8 cellular contexts compared by ENCODE assay signal in the genomic region with DNA sequence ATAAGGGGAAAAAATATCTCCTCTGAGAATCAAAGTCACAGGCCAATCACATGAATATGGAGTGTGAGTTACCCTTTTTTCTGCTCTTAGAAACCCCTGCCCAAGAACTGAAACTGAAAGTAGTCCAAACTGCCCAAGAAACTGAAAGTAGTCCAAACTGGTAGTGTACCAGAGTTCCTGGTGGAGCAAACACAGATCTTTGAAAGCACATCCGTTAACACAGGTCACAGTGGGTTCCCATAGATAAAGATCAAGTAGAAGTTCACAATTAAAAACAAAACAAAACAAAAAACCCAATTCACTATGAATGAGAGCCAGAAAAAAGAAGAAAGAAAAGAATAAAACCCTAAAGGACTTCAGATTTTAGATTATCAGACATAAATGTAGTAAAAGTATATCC.
A peak's percentile ranks its signal among the peaks of the same experiment; 100 is the strongest.
DNase-seq lines count a peak whose midpoint lies in the region; ATAC-seq and TF ChIP-seq lines count a peak whose summit lies in the region.

No MANE protein-coding gene starts in this region.

- DNase-seq in Calu3 (peak; percentile 8), left lobe of liver (ENCODE audit: low spot score) (no peak), HT-29 (ENCODE audit: low spot score) (no peak), lower leg skin (ENCODE audit: low spot score in 2 of 2) (no peak), DMS153 treated with DMSO at 0.1 percent for 48 hours (lab: John Stamatoyannopoulos, UW; ENCODE audit: unreplicated experiment) (no peak)

- TF ChIP-seq CTCF in Calu3 (IDR thresholded peaks at IDR 0.05; ENCODE audit: unreplicated experiment) (no peak), lower leg skin (IDR thresholded peaks at IDR 0.05) (no peak)

- H3K27ac Mint-ChIP-seq in Calu3 (ENCODE audit: unreplicated experiment), result peak overlapping the region; percentile 2
- peak overlapping the region; percentile 19 for H3K27ac Mint-ChIP-seq in activated T-helper 17 cell treated with anti-CD3 and anti-CD28 coated beads, Interleukin-2, amount 50 U/mL, for 72 hours

- no peaks in the 10 kb centered on the region for H3K36me3 Mint-ChIP-seq in Calu3 (ENCODE audit: insufficient read depth, unreplicated experiment)
- H3K36me3 Mint-ChIP-seq in activated T-helper 17 cell treated with anti-CD3 and anti-CD28 coated beads, Interleukin-2, amount 50 U/mL, for 72 hours (ENCODE audit: low read depth), result no peaks in the 10 kb centered on the region

- H3K27me3 Mint-ChIP-seq in Calu3 (ENCODE audit: unreplicated experiment), result no peaks in the 10 kb centered on the region
- no peaks in the 10 kb centered on the region for H3K27me3 Mint-ChIP-seq in activated T-helper 17 cell treated with anti-CD3 and anti-CD28 coated beads, Interleukin-2, amount 50 U/mL, for 72 hours

- no TSS peak for BruUV-seq in Calu3 (replicated peaks; lab: Mats Ljungman, UMichigan)

- H3K4me1 Mint-ChIP-seq in Calu3 (ENCODE audit: low read depth, unreplicated experiment), result peaks cover 8% of the 10 kb centered on the region
- H3K4me1 Mint-ChIP-seq in activated T-helper 17 cell treated with anti-CD3 and anti-CD28 coated beads, Interleukin-2, amount 50 U/mL, for 72 hours, result peaks cover 10% of the 10 kb centered on the region

- intact Hi-C loops in Calu3 (cut with micrococcal nuclease; ENCODE audit: unreplicated experiment), result no loop called here
- intact Hi-C loops in lower leg skin (cut with DNase I; ENCODE audit: low total_unique reads), result no loop called here

- CTCF ChIA-PET in Calu3 (lab: Charles Lee), result no interaction called here

- no peak overlapping the region for H3K4me3 Mint-ChIP-seq in Calu3 (ENCODE audit: low read depth, unreplicated experiment)
- H3K4me3 Mint-ChIP-seq in activated T-helper 17 cell treated with anti-CD3 and anti-CD28 coated beads, Interleukin-2, amount 50 U/mL, for 72 hours, result peak overlapping the region; percentile 5

- WGBS in lower leg skin, 2 donors, result 24 to 38% methylated on average over 1 of the region's 1 CpG

- ATAC-seq in GM19395 (IDR thresholded peaks at IDR 0.05; ENCODE audit: unreplicated experiment) (peak; percentile 96), HG03457 (IDR thresholded peaks at IDR 0.05; ENCODE audit: unreplicated experiment) (peak; percentile 99), left lobe of liver (peak; percentile 98)
- ATAC-seq in activated T-helper 17 cell treated with anti-CD3 and anti-CD28 coated beads, Interleukin-2, amount 50 U/mL, for 72 hours (replicated peaks), result peak; percentile 48

- no peak overlapping the region for H3K4me3 ChIP-seq in lower leg skin (ENCODE audit: low read depth, poor library complexity, severe bottlenecking)

- H3K9me3 Mint-ChIP-seq in Calu3 (ENCODE audit: low read depth, unreplicated experiment), result no peaks in the 10 kb centered on the region
- H3K9me3 Mint-ChIP-seq in activated T-helper 17 cell treated with anti-CD3 and anti-CD28 coated beads, Interleukin-2, amount 50 U/mL, for 72 hours, result no peaks in the 10 kb centered on the region

- TF ChIP-seq POLR2A in lower leg skin (IDR thresholded peaks at IDR 0.05), result no peak

Comparison
In these comparisons a context has a peak if more than half of its experiments do, and no peak if none do; other contexts are left out.
1. ATAC-seq: peak in every context shown above with its lines; median percentile 99 in HG03457; 98 in left lobe of liver; 96 in GM19395; 48 in activated T-helper 17 cell treated with anti-CD3 and anti-CD28 coated beads, Interleukin-2, amount 50 U/mL, for 72 hours.